ENCODE assay signal across 8 cellular contexts in genomic region chr5:23139338-23140171, GRCh38.
DNase-seq lines count a peak whose midpoint lies in the region; ATAC-seq and TF ChIP-seq lines count a peak whose summit lies in the region.

No MANE protein-coding gene starts in this region.

- no peak overlapping the region for H3K27ac Mint-ChIP-seq in nephron
- H3K27ac Mint-ChIP-seq in naive thymus-derived CD8-positive, alpha-beta T cell, result no peak overlapping the region

- no peak for ATAC-seq in activated T-cell treated with anti-CD3 and anti-CD28 coated beads, Interleukin-2, amount 50 U/mL, for 4 hours
- no peak for ATAC-seq in naive thymus-derived CD8-positive, alpha-beta T cell

- H3K9me3 Mint-ChIP-seq in nephron, result peaks cover 7% of the 10 kb centered on the region
- H3K9me3 Mint-ChIP-seq in activated T-cell treated with anti-CD3 and anti-CD28 coated beads, Interleukin-2, amount 50 U/mL, for 4 hours, result peaks cover 19% of the 10 kb centered on the region
- H3K9me3 Mint-ChIP-seq in naive thymus-derived CD8-positive, alpha-beta T cell, result peaks cover 1 to 25% (median 11%) of the 10 kb centered on the region in 9 donors

- DNase-seq in SIG-M5 treated with dmso at 0.1 percent for 504 hours (lab: John Stamatoyannopoulos, UW; ENCODE audit: unreplicated experiment) (peak; percentile 67), SIG-M5 (lab: John Stamatoyannopoulos, UW) (no peak), NAMALWA (ENCODE audit: low spot score) (peak; percentile 61), amniotic epithelial cell (ENCODE audit: low read depth) (peak; percentile 1)
- no peak for DNase-seq in activated CD4-positive, alpha-beta T cell treated with anti-CD3 and anti-CD28 coated beads, Interleukin-2, amount 50 U/mL, for 48 hours
- no peak for DNase-seq in activated T-cell treated with anti-CD3 and anti-CD28 coated beads, Interleukin-2, amount 50 U/mL, for 4 hours
- no peak for DNase-seq in naive thymus-derived CD8-positive, alpha-beta T cell

- no peaks in the 10 kb centered on the region for H3K27me3 Mint-ChIP-seq in nephron (ENCODE audit: low read depth)
- no peaks in the 10 kb centered on the region for H3K27me3 Mint-ChIP-seq in activated T-cell treated with anti-CD3 and anti-CD28 coated beads, Interleukin-2, amount 50 U/mL, for 4 hours (ENCODE audit: low read depth)
- no peaks in the 10 kb centered on the region for H3K27me3 Mint-ChIP-seq in naive thymus-derived CD8-positive, alpha-beta T cell

- H3K36me3 Mint-ChIP-seq in nephron (ENCODE audit: low read depth), result no peaks in the 10 kb centered on the region
- no peaks in the 10 kb centered on the region for H3K36me3 Mint-ChIP-seq in activated T-cell treated with anti-CD3 and anti-CD28 coated beads, Interleukin-2, amount 50 U/mL, for 4 hours (ENCODE audit: insufficient read depth)
- H3K36me3 Mint-ChIP-seq in naive thymus-derived CD8-positive, alpha-beta T cell, result no peaks in the 10 kb centered on the region

- TF ChIP-seq CTCF in nephron (IDR thresholded peaks at IDR 0.05; ENCODE audit: unreplicated experiment in 3 of 3), result peak in 2 of 3 experiments; percentile 41 to 46

- no peak overlapping the region for H3K4me3 Mint-ChIP-seq in nephron
- H3K4me3 Mint-ChIP-seq in activated T-cell treated with anti-CD3 and anti-CD28 coated beads, Interleukin-2, amount 50 U/mL, for 4 hours, result no peak overlapping the region
- no peak overlapping the region for H3K4me3 Mint-ChIP-seq in naive thymus-derived CD8-positive, alpha-beta T cell

- H3K4me1 Mint-ChIP-seq in nephron, result no peaks in the 10 kb centered on the region
- no peaks in the 10 kb centered on the region for H3K4me1 Mint-ChIP-seq in activated T-cell treated with anti-CD3 and anti-CD28 coated beads, Interleukin-2, amount 50 U/mL, for 4 hours (ENCODE audit: low read depth)
- H3K4me1 Mint-ChIP-seq in naive thymus-derived CD8-positive, alpha-beta T cell, result no peaks in the 10 kb centered on the region

- POLR2A ChIA-PET in naive thymus-derived CD8-positive, alpha-beta T cell (lab: Charles Lee), result no interaction called here

Comparison
In these comparisons a context has a peak if more than half of its experiments do, and no peak if none do; other contexts are left out.
1. DNase-seq: peak in SIG-M5 treated with dmso at 0.1 percent for 504 hours (single experiment), NAMALWA (single experiment) and amniotic epithelial cell (single experiment); none in SIG-M5 (single experiment), activated CD4-positive, alpha-beta T cell treated with anti-CD3 and anti-CD28 coated beads, Interleukin-2, amount 50 U/mL, for 48 hours (0 of 2), activated T-cell treated with anti-CD3 and anti-CD28 coated beads, Interleukin-2, amount 50 U/mL, for 4 hours (single experiment) and naive thymus-derived CD8-positive, alpha-beta T cell (0 of 10).